In genomic region chr11:97364047-97364446, GRCh38 we compare ENCODE assay signal across 22 cellular contexts.
A peak's percentile ranks its signal among the peaks of the same experiment; 100 is the strongest.
DNase-seq lines count a peak whose midpoint lies in the region; TF ChIP-seq lines count a peak whose summit lies in the region.
"Had no signal": no experiment of that assay in that cellular context is flagged by ENCODE, and none has a peak within 500 bp of the region (broad histone marks: within the 10 kb centered on the region; RNA-seq: fewer than 3 reads in every experiment).

No MANE protein-coding gene starts in this region.

- no peak overlapping the region for H2AFZ ChIP-seq in SK-N-SH (ENCODE audit: low read depth)
- H2AFZ ChIP-seq in mesenchymal stem cell (ENCODE audit: low read depth, low read length) = no peak overlapping the region

- H3K9ac ChIP-seq in SK-N-SH (no peak overlapping the region), endodermal cell (ENCODE audit: extremely low read depth, low read length, poor library complexity, severe bottlenecking) (no peak overlapping the region), mesenchymal stem cell (ENCODE audit: low read length) (no peak overlapping the region)

- peaks cover 25% of the 10 kb centered on the region for H3F3A ChIP-seq in SK-N-SH (replicated peaks; ENCODE audit: insufficient read depth)

- H2AK5ac ChIP-seq in mesenchymal stem cell (ENCODE audit: low read length, severe bottlenecking) = no peak overlapping the region

- H3K4me3 Mint-ChIP-seq in endodermal cell = no peak overlapping the region
- H3K4me3 Mint-ChIP-seq: CD4-positive, alpha-beta memory T cell had no signal

- no peaks in the 10 kb centered on the region for H3K79me2 ChIP-seq in SK-N-SH (ENCODE audit: insufficient read depth)

- TF ChIP-seq RAD21 in SK-N-SH (IDR thresholded peaks at IDR 0.05; ENCODE audit: low read length) = no peak

- H3K27ac Mint-ChIP-seq in endodermal cell = no peak overlapping the region
- H3K27ac Mint-ChIP-seq: CD4-positive, alpha-beta memory T cell had no signal

- 3% methylated on average over 1 of the region's 1 CpG for WGBS in SK-N-SH (ENCODE audit: low lambda C conversion rate)
- WGBS in endodermal cell (ENCODE audit: insufficient coverage in 1 of 2, insufficient read length in 1 of 2), 2 experiments = 92% methylated on average over 1 of the region's 1 CpG; no CpG with 5 or more reads in 1 of the 2 experiments
- 0% methylated on average over 1 of the region's 1 CpG for WGBS in mesenchymal stem cell

- TF ChIP-seq EP300 in SK-N-SH (IDR thresholded peaks at IDR 0.05; ENCODE audit: borderline replicate concordance in 1 of 2, low read depth in 1 of 2, low read length in 1 of 2) = no peak

- H4K91ac ChIP-seq in mesenchymal stem cell (ENCODE audit: low read length) = no peak overlapping the region

- no peaks in the 10 kb centered on the region for H4K20me1 ChIP-seq in SK-N-SH (ENCODE audit: insufficient read depth)

- H3K9me2 ChIP-seq in SK-N-SH = no peaks in the 10 kb centered on the region

- peaks cover 49% of the 10 kb centered on the region for H3K36me3 Mint-ChIP-seq in endodermal cell (ENCODE audit: low read depth)
- H3K36me3 Mint-ChIP-seq: CD4-positive, alpha-beta memory T cell had no signal

- no peak overlapping the region for H2BK5ac ChIP-seq in mesenchymal stem cell (ENCODE audit: low read depth, low read length, poor library complexity, severe bottlenecking)

- POLR2A ChIA-PET in SK-N-SH (lab: Yijun Ruan, JAX) = no interaction called here

- H3K27ac ChIP-seq in SK-N-SH (ENCODE audit: low read depth in 2 of 2, low read length in 1 of 2) (peak overlapping the region in 1 of 2 experiments; percentile 36; a peak in 1 of 4 replicates), endodermal cell (ENCODE audit: low read depth, low read length) (no peak overlapping the region), mesenchymal stem cell (ENCODE audit: low read length, poor library complexity, severe bottlenecking) (no peak overlapping the region)
- H3K27ac ChIP-seq: cardiac muscle cell, right atrium auricular region, upper lobe of left lung had no signal

- H3K4me1 Mint-ChIP-seq in endodermal cell = no peaks in the 10 kb centered on the region
- H3K4me1 Mint-ChIP-seq: CD4-positive, alpha-beta memory T cell had no signal

- no peaks in the 10 kb centered on the region for H3K36me3 ChIP-seq in SK-N-SH (replicated peaks in 1 of 2; ENCODE audit: control insufficient read depth in 1 of 2, insufficient read depth in 2 of 2, low read length in 1 of 2)
- H3K36me3 ChIP-seq in endodermal cell (ENCODE audit: control insufficient read depth, insufficient read depth, low read length) = peaks cover 6% of the 10 kb centered on the region
- no peaks in the 10 kb centered on the region for H3K36me3 ChIP-seq in mesenchymal stem cell (ENCODE audit: control insufficient read depth in 1 of 2, insufficient read depth in 2 of 2, low read depth in 1 of 2, low read length in 2 of 2)
- H3K36me3 ChIP-seq: cardiac muscle cell, right atrium auricular region, upper lobe of left lung had no signal

- peaks cover 49% of the 10 kb centered on the region for H3K9me3 Mint-ChIP-seq in endodermal cell

- H2BK12ac ChIP-seq in mesenchymal stem cell (ENCODE audit: low read length in 2 of 2) = no peak overlapping the region

- H3K4me1 ChIP-seq in SK-N-SH (ENCODE audit: control insufficient read depth in 1 of 2, insufficient read depth in 2 of 2, low read depth in 1 of 2, low read length in 1 of 2) (peaks cover 0 to 24% of the 10 kb centered on the region in 2 experiments; a peak in 2 of 4 replicates), endodermal cell (ENCODE audit: control insufficient read depth, insufficient read depth, low read length) (no peaks in the 10 kb centered on the region), mesenchymal stem cell (ENCODE audit: control insufficient read depth, insufficient read depth, low read depth, low read length) (no peaks in the 10 kb centered on the region)
- H3K4me1 ChIP-seq: right atrium auricular region, upper lobe of left lung had no signal

- no peak overlapping the region for H3K18ac ChIP-seq in mesenchymal stem cell (ENCODE audit: low read depth in 1 of 2, low read length in 2 of 2)

- H3K23ac ChIP-seq in mesenchymal stem cell (ENCODE audit: low read length in 2 of 2) = no peak overlapping the region

- H4K8ac ChIP-seq in mesenchymal stem cell (ENCODE audit: low read length) = no peak overlapping the region

- no peaks in the 10 kb centered on the region for H3K9me3 ChIP-seq in SK-N-SH
- peaks cover 73% of the 10 kb centered on the region for H3K9me3 ChIP-seq in endodermal cell (ENCODE audit: control insufficient read depth, low read length)
- H3K9me3 ChIP-seq in mesenchymal stem cell (ENCODE audit: control insufficient read depth, low read length) = peaks cover 19% of the 10 kb centered on the region

- H2BK15ac ChIP-seq in mesenchymal stem cell (ENCODE audit: low read depth, poor library complexity, severe bottlenecking) = no peak overlapping the region

- H2BK120ac ChIP-seq in mesenchymal stem cell (ENCODE audit: low read depth, low read length) = no peak overlapping the region

- CTCF ChIA-PET in SK-N-SH (lab: Yijun Ruan, JAX) = no interaction called here

- H3K27me3 ChIP-seq in SK-N-SH (ENCODE audit: insufficient read depth) (no peaks in the 10 kb centered on the region), endodermal cell (ENCODE audit: control insufficient read depth, insufficient read depth, low read length, poor library complexity, severe bottlenecking) (no peaks in the 10 kb centered on the region), mesenchymal stem cell (ENCODE audit: control insufficient read depth in 1 of 2, insufficient read depth in 1 of 2, low read length in 2 of 2) (no peaks in the 10 kb centered on the region)
- H3K27me3 ChIP-seq: cardiac muscle cell, right atrium auricular region, upper lobe of left lung had no signal

- DNase-seq in COLO829 (ENCODE audit: low spot score) (peak; percentile 0), SK-N-SH (no peak), endodermal cell (no peak), mesenchymal stem cell (peak; percentile 41), hippocampal formation (lab: John Stamatoyannopoulos, UW) (no peak), NCI-H446 (lab: John Stamatoyannopoulos, UW) (no peak)
- DNase-seq in activated effector memory CD4-positive, alpha-beta T cell treated with anti-CD3 and anti-CD28 coated beads, Interleukin-2, amount 50 U/mL, for 16 hours = no peak
- DNase-seq in activated CD8-positive, alpha-beta memory T cell treated with anti-CD3 and anti-CD28 coated beads, Interleukin-2, amount 50 U/mL, for 48 hours = no peak
- DNase-seq: activated CD4-positive, alpha-beta T cell treated with anti-CD3 and anti-CD28 coated beads, Interleukin-2, amount 50 U/mL, for 1 hour; activated naive CD4-positive, alpha-beta T cell treated with anti-CD3 and anti-CD28 coated beads, Interleukin-2, amount 50 U/mL, for 16 hours; activated T-cell treated with anti-CD3 and anti-CD28 coated beads, Interleukin-2, amount 50 U/mL, for 1 hour; CD4-positive, alpha-beta memory T cell; DMS79; effector memory CD4-positive, alpha-beta T cell; foreskin fibroblast; NCI-H1436 treated with DMSO at 0.1 percent for 48 hours; NCI-H774; nucleus accumbens; stimulated activated naive CD8-positive, alpha-beta T cell treated with anti-CD3 and anti-CD28 coated beads, Interleukin-15, Interleukin-2, amounts not matched to agents 100 U/mL and 50 U/mL, for 24 hours; upper lobe of left lung had no signal

- H3K4me3 ChIP-seq in SK-N-SH (ENCODE audit: low read depth in 2 of 2, low read length in 1 of 2) (no peak overlapping the region), endodermal cell (ENCODE audit: low read length) (peak overlapping the region; percentile 60), mesenchymal stem cell (ENCODE audit: insufficient read depth in 1 of 2, low read depth in 1 of 2, low read length in 2 of 2) (no peak overlapping the region)
- H3K4me3 ChIP-seq: cardiac muscle cell, right atrium auricular region, upper lobe of left lung had no signal

- H3K14ac ChIP-seq in mesenchymal stem cell (ENCODE audit: low read length in 2 of 2) = no peak overlapping the region

- no peaks in the 10 kb centered on the region for H3K27me3 Mint-ChIP-seq in endodermal cell (ENCODE audit: insufficient read depth)
- H3K27me3 Mint-ChIP-seq: CD4-positive, alpha-beta memory T cell had no signal

- H3K79me1 ChIP-seq in mesenchymal stem cell (replicated peaks; ENCODE audit: low read length, poor library complexity, severe bottlenecking) = no peaks in the 10 kb centered on the region

- TF ChIP-seq CTCF in SK-N-SH (IDR thresholded peaks at IDR 0.05) (no peak), endodermal cell (conservative IDR thresholded peaks at IDR 0.05) (no peak)

- H3K4ac ChIP-seq in mesenchymal stem cell (ENCODE audit: low read depth in 1 of 2, low read length in 2 of 2) = no peak overlapping the region

- H3K4me2 ChIP-seq in SK-N-SH (peak overlapping the region; percentile 11; the same call in 1 of the 2 replicates), mesenchymal stem cell (ENCODE audit: low read length, poor library complexity, severe bottlenecking) (no peak overlapping the region)

TF ChIP-seq in SK-N-SH, 30 proteins besides CTCF, POLR2A, EP300 and RAD21 (continues in another document):
- TF ChIP-seq GABPA (IDR thresholded peaks at IDR 0.05; ENCODE audit: low read depth) (no peak), GATA2 (CRISPR knock-in tag; IDR thresholded peaks at IDR 0.05) (no peak), NFIC (IDR thresholded peaks at IDR 0.05; ENCODE audit: borderline replicate concordance) (peak; percentile 37; the same call in 1 of the 2 replicates), RFX5 (IDR thresholded peaks at IDR 0.05; ENCODE audit: low read length) (no peak), RXRA (IDR thresholded peaks at IDR 0.05; ENCODE audit: borderline replicate concordance, low read depth) (no peak), USF1 (IDR thresholded peaks at IDR 0.05; ENCODE audit: borderline replicate concordance, low read depth) (no peak)

Comparison
In these comparisons a context has a peak if more than half of its experiments do, and no peak if none do; other contexts are left out.
1. DNase-seq: peak in COLO829 (single experiment) and mesenchymal stem cell (single experiment); none in SK-N-SH (single experiment), endodermal cell (single experiment), hippocampal formation (0 of 2), activated effector memory CD4-positive, alpha-beta T cell treated with anti-CD3 and anti-CD28 coated beads, Interleukin-2, amount 50 U/mL, for 16 hours (single experiment), NCI-H446 (0 of 2) and activated CD8-positive, alpha-beta memory T cell treated with anti-CD3 and anti-CD28 coated beads, Interleukin-2, amount 50 U/mL, for 48 hours (single experiment).